9 cellular contexts compared by ENCODE assay signal in the genomic region with DNA sequence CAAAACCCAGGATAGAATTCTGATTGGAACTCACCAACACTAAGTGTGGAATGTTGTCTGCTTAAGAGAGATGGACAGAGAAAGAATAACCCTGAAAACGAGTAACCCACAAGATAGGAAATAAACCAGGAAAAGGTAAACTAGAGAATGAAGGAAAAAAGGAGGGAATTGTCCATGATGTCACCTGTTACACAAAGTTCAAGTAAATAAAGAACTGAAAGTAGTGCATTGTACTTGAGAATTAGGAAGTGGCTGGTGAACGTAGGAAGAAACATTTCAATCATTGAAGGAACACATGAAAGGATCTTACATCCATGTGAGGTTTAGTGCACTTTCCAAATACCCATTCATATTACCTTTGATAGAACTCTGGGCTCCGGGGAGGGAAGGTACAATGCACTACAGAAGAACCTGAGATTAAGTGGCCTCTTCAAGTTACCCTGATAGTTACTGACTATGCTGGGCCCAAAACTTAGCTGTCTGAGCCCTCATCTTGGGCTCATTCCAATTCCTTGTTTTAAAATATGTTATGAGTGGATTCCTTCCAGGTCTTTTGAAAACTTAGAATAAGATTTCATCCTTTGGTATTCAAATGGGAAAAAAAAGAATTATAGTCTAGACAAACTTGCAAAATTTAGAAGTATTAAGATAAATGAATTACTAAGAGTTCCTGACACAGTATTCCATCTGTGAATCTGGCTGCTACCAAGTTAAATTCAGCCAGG. TPM values are rescaled to one million over a fixed set of nuclear protein-coding genes. Genes with fewer than 3 reads are reported as not detected.
A peak's percentile ranks its signal among the peaks of the same experiment; 100 is the strongest.
DNase-seq lines count a peak whose midpoint lies in the region; ATAC-seq, FAIRE-seq and TF ChIP-seq lines count a peak whose summit lies in the region.
"Had no signal": no experiment of that assay in that cellular context is flagged by ENCODE, and none has a peak within 500 bp of the region (broad histone marks: within the 10 kb centered on the region; RNA-seq: fewer than 3 reads in every experiment).

No MANE protein-coding gene starts in this region.

- CTCF ChIA-PET in activated CD4-positive, alpha-beta T cell treated with anti-CD3 and anti-CD28 coated beads for 36 hours (lab: Charles Lee): interaction anchor here (1.3 to 1.7 kb wide), 3 partner anchors 12 to 19 kb away, joined by 5 to 11 read pairs (median 5); no protein-coding TSS in a partner anchor

- no peaks in the 10 kb centered on the region for H3K27me3 Mint-ChIP-seq in activated CD4-positive, alpha-beta T cell treated with anti-CD3 and anti-CD28 coated beads for 36 hours
- H3K27me3 Mint-ChIP-seq in activated T-helper 2 cell treated with anti-CD3 and anti-CD28 coated beads, Interferon-gamma antibody, Interleukin-2, Interleukin-4, amounts not matched to agents 10 μg/mL and 5 μg/mL and 100 μg/mL, durations not matched to agents 14 hours and 24 hours and 36 hours (ENCODE audit: low read depth): peaks cover 28% of the 10 kb centered on the region

- peak overlapping the region; percentile 93 to 95 for H3K4me3 ChIP-seq in kidney (ENCODE audit: low read length in 2 of 2)

- DNase-seq in activated CD4-positive, alpha-beta T cell treated with anti-CD3 and anti-CD28 coated beads for 36 hours: no peak
- no peak for DNase-seq in activated CD4-positive, alpha-beta T cell treated with anti-CD3 and anti-CD28 coated beads, Interleukin-2, amount 50 U/mL, for 4 hours
- no peak for DNase-seq in activated T-helper 2 cell treated with anti-CD3 and anti-CD28 coated beads, Interferon-gamma antibody, Interleukin-2, Interleukin-4, amounts not matched to agents 10 μg/mL and 5 μg/mL and 100 μg/mL, durations not matched to agents 14 hours and 24 hours and 36 hours (ENCODE audit: low spot score)
- DNase-seq in kidney (no peak), superior temporal gyrus (ENCODE audit: extremely low spot score) (peak; percentile 58)
- DNase-seq: WERI-Rb-1 had no signal

- no peaks in the 10 kb centered on the region for H3K36me3 Mint-ChIP-seq in activated CD4-positive, alpha-beta T cell treated with anti-CD3 and anti-CD28 coated beads for 36 hours (ENCODE audit: low read depth)
- no peaks in the 10 kb centered on the region for H3K36me3 Mint-ChIP-seq in activated T-helper 2 cell treated with anti-CD3 and anti-CD28 coated beads, Interferon-gamma antibody, Interleukin-2, Interleukin-4, amounts not matched to agents 10 μg/mL and 5 μg/mL and 100 μg/mL, durations not matched to agents 14 hours and 24 hours and 36 hours (ENCODE audit: low read depth)

- FAIRE-seq in kidney (lab: Jason Lieb, UNC): no peak

- POLR2A ChIA-PET in activated CD4-positive, alpha-beta T cell treated with anti-CD3 and anti-CD28 coated beads for 36 hours (lab: Charles Lee): no interaction called here

- H3K4me1 Mint-ChIP-seq in activated CD4-positive, alpha-beta T cell treated with anti-CD3 and anti-CD28 coated beads for 36 hours: peaks cover 24% of the 10 kb centered on the region
- peaks cover 24% of the 10 kb centered on the region for H3K4me1 Mint-ChIP-seq in activated T-helper 2 cell treated with anti-CD3 and anti-CD28 coated beads, Interferon-gamma antibody, Interleukin-2, Interleukin-4, amounts not matched to agents 10 μg/mL and 5 μg/mL and 100 μg/mL, durations not matched to agents 14 hours and 24 hours and 36 hours (ENCODE audit: low read depth)

- TF ChIP-seq CTCF in kidney (IDR thresholded peaks at IDR 0.05; ENCODE audit: borderline replicate concordance, extremely low read depth, insufficient read depth): no peak

- no peak for ATAC-seq in activated CD4-positive, alpha-beta T cell treated with anti-CD3 and anti-CD28 coated beads for 36 hours
- ATAC-seq in HG02588 (IDR thresholded peaks at IDR 0.05; ENCODE audit: unreplicated experiment) (no peak), HG03039 (IDR thresholded peaks at IDR 0.05; ENCODE audit: unreplicated experiment) (no peak), HG02763 (IDR thresholded peaks at IDR 0.05; ENCODE audit: unreplicated experiment) (no peak)

- peak overlapping the region in 1 of 2 donors; percentile 81 for H3K9ac ChIP-seq in kidney (ENCODE audit: low read length in 2 of 2)

- H3K36me3 ChIP-seq in kidney (ENCODE audit: control insufficient read depth in 1 of 2, insufficient read depth in 2 of 2, low read length in 2 of 2): no peaks in the 10 kb centered on the region

- peak overlapping the region; percentile 88 for H3K4me3 Mint-ChIP-seq in activated CD4-positive, alpha-beta T cell treated with anti-CD3 and anti-CD28 coated beads for 36 hours
- peak overlapping the region; percentile 97 for H3K4me3 Mint-ChIP-seq in activated T-helper 2 cell treated with anti-CD3 and anti-CD28 coated beads, Interferon-gamma antibody, Interleukin-2, Interleukin-4, amounts not matched to agents 10 μg/mL and 5 μg/mL and 100 μg/mL, durations not matched to agents 14 hours and 24 hours and 36 hours (ENCODE audit: low read depth)

- H3K9me3 Mint-ChIP-seq in activated CD4-positive, alpha-beta T cell treated with anti-CD3 and anti-CD28 coated beads for 36 hours (ENCODE audit: low read depth): no peaks in the 10 kb centered on the region
- no peaks in the 10 kb centered on the region for H3K9me3 Mint-ChIP-seq in activated T-helper 2 cell treated with anti-CD3 and anti-CD28 coated beads, Interferon-gamma antibody, Interleukin-2, Interleukin-4, amounts not matched to agents 10 μg/mL and 5 μg/mL and 100 μg/mL, durations not matched to agents 14 hours and 24 hours and 36 hours

- H3K27ac Mint-ChIP-seq in activated CD4-positive, alpha-beta T cell treated with anti-CD3 and anti-CD28 coated beads for 36 hours: no peak overlapping the region
- H3K27ac Mint-ChIP-seq in activated T-helper 2 cell treated with anti-CD3 and anti-CD28 coated beads, Interferon-gamma antibody, Interleukin-2, Interleukin-4, amounts not matched to agents 10 μg/mL and 5 μg/mL and 100 μg/mL, durations not matched to agents 14 hours and 24 hours and 36 hours: no peak overlapping the region

- intact Hi-C loops in activated CD4-positive, alpha-beta T cell treated with anti-CD3 and anti-CD28 coated beads for 36 hours (cut with DNase I, micrococcal nuclease): loop anchor here (1.0 to 10.0 kb wide), 4 partner anchors 251 to 300 kb away; partner anchors contain the start of genes RPS12 (in 2 of the 2) and SLC18B1 (in 1 of the 2)
- intact Hi-C loops in activated T-helper 2 cell treated with anti-CD3 and anti-CD28 coated beads, Interferon-gamma antibody, Interleukin-2, Interleukin-4, amounts not matched to agents 10 μg/mL and 5 μg/mL and 100 μg/mL, durations not matched to agents 14 hours and 24 hours and 36 hours (cut with micrococcal nuclease): loop anchor here (1.0 kb wide), 1 partner anchor 235 kb away; no protein-coding TSS in a partner anchor
- intact Hi-C loops in kidney (cut with DNase I): no loop called here

- H3K9me3 ChIP-seq in kidney (ENCODE audit: control insufficient read depth in 1 of 2, low read length in 2 of 2): no peaks in the 10 kb centered on the region

- peaks cover 0 to 16% of the 10 kb centered on the region in 2 donors for H3K4me1 ChIP-seq in kidney (ENCODE audit: control insufficient read depth in 1 of 2, insufficient read depth in 1 of 2, low read depth in 1 of 2, low read length in 2 of 2)

- H3K27ac ChIP-seq in kidney (ENCODE audit: low read depth in 2 of 2, low read length in 2 of 2): peak overlapping the region; percentile 88 to 89
- H3K27ac ChIP-seq: WERI-Rb-1 had no signal

RNA-seq across cellular contexts. Expression of gene STX7, which starts 1.1 kb away (rescaled TPM):
- total RNA-seq in activated CD4-positive, alpha-beta T cell treated with anti-CD3 and anti-CD28 coated beads for 36 hours: 10 to 100 TPM; 13.3 to 20.3 TPM
- total RNA-seq in activated T-helper 2 cell treated with anti-CD3 and anti-CD28 coated beads, Interferon-gamma antibody, Interleukin-2, Interleukin-4, amounts not matched to agents 10 μg/mL and 5 μg/mL and 100 μg/mL, durations not matched to agents 14 hours and 24 hours and 36 hours: 18.9 and 21.5 TPM in 2 replicates
- 77.9 TPM for total RNA-seq in kidney
- 27.4 TPM for polyA plus RNA-seq in kidney (ENCODE audit: insufficient read depth, low read depth, low replicate concordance)

RNA-seq across cellular contexts. Expression of gene TAAR9, which starts 24.1 kb away (rescaled TPM):
- total RNA-seq in activated CD4-positive, alpha-beta T cell treated with anti-CD3 and anti-CD28 coated beads for 36 hours: not detected
- total RNA-seq in activated T-helper 2 cell treated with anti-CD3 and anti-CD28 coated beads, Interferon-gamma antibody, Interleukin-2, Interleukin-4, amounts not matched to agents 10 μg/mL and 5 μg/mL and 100 μg/mL, durations not matched to agents 14 hours and 24 hours and 36 hours: not detected in 2 replicates
- not detected for total RNA-seq in kidney
- polyA plus RNA-seq in kidney (ENCODE audit: insufficient read depth, low read depth, low replicate concordance): not detected

RNA-seq across cellular contexts. Expression of gene TAAR8, which starts 38.5 kb away (rescaled TPM):
- total RNA-seq in activated CD4-positive, alpha-beta T cell treated with anti-CD3 and anti-CD28 coated beads for 36 hours: not detected
- not detected in 2 replicates for total RNA-seq in activated T-helper 2 cell treated with anti-CD3 and anti-CD28 coated beads, Interferon-gamma antibody, Interleukin-2, Interleukin-4, amounts not matched to agents 10 μg/mL and 5 μg/mL and 100 μg/mL, durations not matched to agents 14 hours and 24 hours and 36 hours
- total RNA-seq in kidney: not detected
- not detected for polyA plus RNA-seq in kidney (ENCODE audit: insufficient read depth, low read depth, low replicate concordance)

RNA-seq across cellular contexts. Expression of gene TAAR6, which starts 56.1 kb away (rescaled TPM):
- not detected for total RNA-seq in activated CD4-positive, alpha-beta T cell treated with anti-CD3 and anti-CD28 coated beads for 36 hours
- not detected in 2 replicates for total RNA-seq in activated T-helper 2 cell treated with anti-CD3 and anti-CD28 coated beads, Interferon-gamma antibody, Interleukin-2, Interleukin-4, amounts not matched to agents 10 μg/mL and 5 μg/mL and 100 μg/mL, durations not matched to agents 14 hours and 24 hours and 36 hours
- total RNA-seq in kidney: not detected
- not detected for polyA plus RNA-seq in kidney (ENCODE audit: insufficient read depth, low read depth, low replicate concordance)
